In the genomic region with DNA sequence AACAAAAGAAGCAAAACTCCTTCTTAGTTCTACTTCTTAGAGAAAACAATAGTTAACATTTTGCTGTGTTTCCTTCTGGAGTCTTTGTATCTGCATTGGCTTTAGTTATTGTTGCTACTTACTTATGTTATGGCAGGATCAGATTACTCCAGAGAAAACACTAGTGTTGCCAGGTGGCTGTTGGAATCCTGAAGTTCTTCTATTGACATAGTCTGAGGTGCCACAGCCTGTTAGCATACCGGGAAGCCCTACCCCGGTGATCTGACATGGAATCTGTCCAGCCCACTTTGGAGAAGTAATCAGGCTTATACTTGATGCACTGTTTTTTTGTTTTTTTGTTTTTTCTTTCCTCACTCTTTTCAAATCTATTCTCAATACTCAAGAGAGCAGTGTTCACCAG, we compare ENCODE assay signal across 12 cellular contexts.
DNase-seq lines count a peak whose midpoint lies in the region; ATAC-seq and TF ChIP-seq lines count a peak whose summit lies in the region.
"Had no signal": no experiment of that assay in that cellular context is flagged by ENCODE, and none has a peak within 500 bp of the region (broad histone marks: within the 10 kb centered on the region; RNA-seq: fewer than 3 reads in every experiment).

No MANE protein-coding gene starts in this region.

- no peaks in the 10 kb centered on the region for H3K27me3 ChIP-seq in RWPE2 (ENCODE audit: insufficient read depth, poor library complexity, severe bottlenecking)
- H3K27me3 ChIP-seq: brain microvascular endothelial cell had no signal

- H3K27ac ChIP-seq in RWPE2 (ENCODE audit: poor library complexity, severe bottlenecking), result no peak overlapping the region
- H3K27ac ChIP-seq: brain microvascular endothelial cell had no signal

- no peaks in the 10 kb centered on the region for H3K36me3 ChIP-seq in RWPE2 (ENCODE audit: low read depth)
- H3K36me3 ChIP-seq: brain microvascular endothelial cell had no signal

- H3K4me1 ChIP-seq in RWPE2 (ENCODE audit: insufficient read depth, poor library complexity, severe bottlenecking), result no peaks in the 10 kb centered on the region

- TF ChIP-seq CTCF in RWPE2 (IDR thresholded peaks at IDR 0.05; ENCODE audit: poor library complexity, severe bottlenecking), result no peak

- ATAC-seq in RWPE2 (ENCODE audit: low read depth), result peak; percentile 80
- ATAC-seq in stimulated activated naive CD8-positive, alpha-beta T cell treated with anti-CD3 and anti-CD28 coated beads, Interleukin-15, Interleukin-2, amounts not matched to agents 100 U/mL and 50 U/mL, for 24 hours, result no peak
- ATAC-seq: activated CD4-positive, alpha-beta T cell treated with anti-CD3 and anti-CD28 coated beads for 36 hours had no signal

- H3K9me3 ChIP-seq in RWPE2 (ENCODE audit: severe bottlenecking), result no peaks in the 10 kb centered on the region

- no peak overlapping the region for H3K4me3 ChIP-seq in RWPE2 (ENCODE audit: severe bottlenecking)

- DNase-seq in COLO668 (lab: John Stamatoyannopoulos, UW; ENCODE audit: unreplicated experiment), result peak; percentile 72
- peak; percentile 66 for DNase-seq in NCI-H2029 (lab: John Stamatoyannopoulos, UW)
- DNase-seq in RWPE2 (ENCODE audit: low spot score), result no peak
- DNase-seq in left kidney (ENCODE audit: low read depth, low spot score), result peak; percentile 92
- DNase-seq in Ammon's horn (ENCODE audit: low spot score), result no peak
- no peak for DNase-seq in activated CD4-positive, CD25-positive, alpha-beta regulatory T cell treated with anti-CD3 and anti-CD28 coated beads, Interleukin-2, amount 50 U/mL, for 72 hours
- DNase-seq in stimulated activated naive CD8-positive, alpha-beta T cell treated with anti-CD3 and anti-CD28 coated beads, Interleukin-15, Interleukin-2, amounts not matched to agents 100 U/mL and 50 U/mL, for 24 hours, result no peak
- no peak for DNase-seq in epidermal melanocyte (ENCODE audit: insufficient read length, low spot score)
- DNase-seq: ACHN; activated CD4-positive, alpha-beta T cell treated with anti-CD3 and anti-CD28 coated beads for 36 hours; brain microvascular endothelial cell; T-helper 1 cell had no signal

Comparison
In these comparisons a context has a peak if more than half of its experiments do, and no peak if none do; other contexts are left out.
1. DNase-seq: peak in COLO668 (single experiment), NCI-H2029 (single experiment) and left kidney (single experiment); none in RWPE2 (single experiment), Ammon's horn (single experiment), activated CD4-positive, CD25-positive, alpha-beta regulatory T cell treated with anti-CD3 and anti-CD28 coated beads, Interleukin-2, amount 50 U/mL, for 72 hours (single experiment), stimulated activated naive CD8-positive, alpha-beta T cell treated with anti-CD3 and anti-CD28 coated beads, Interleukin-15, Interleukin-2, amounts not matched to agents 100 U/mL and 50 U/mL, for 24 hours (single experiment) and epidermal melanocyte (single experiment).